ENCODE assay signal across 12 cellular contexts in genomic region chr17:50948711-50949110, GRCh38.
DNase-seq lines count a peak whose midpoint lies in the region; ATAC-seq, FAIRE-seq and TF ChIP-seq lines count a peak whose summit lies in the region.
"Had no signal": no experiment of that assay in that cellular context is flagged by ENCODE, and none has a peak within 500 bp of the region (broad histone marks: within the 10 kb centered on the region; RNA-seq: fewer than 3 reads in every experiment).

No MANE protein-coding gene starts in this region.

- TF ChIP-seq EP300 in H1 (IDR thresholded peaks at IDR 0.05; ENCODE audit: borderline replicate concordance in 1 of 2, low read depth in 2 of 2, low read length in 2 of 2): no peak

- H3K23ac ChIP-seq in H1 (ENCODE audit: insufficient read length): no peak overlapping the region

- H2BK15ac ChIP-seq in H1 (ENCODE audit: low read length): no peak overlapping the region

- H3K4me2 ChIP-seq in H1 (ENCODE audit: insufficient read depth in 1 of 2, low read depth in 2 of 2, low read length in 2 of 2): no peak overlapping the region

- no peaks in the 10 kb centered on the region for H3K9me3 Mint-ChIP-seq in activated naive CD8-positive, alpha-beta T cell (ENCODE audit: low read depth)
- no peaks in the 10 kb centered on the region for H3K9me3 Mint-ChIP-seq in activated naive CD8-positive, alpha-beta T cell treated with anti-CD3 and anti-CD28 coated beads, Interleukin-2, amount 50 U/mL, for 24 hours
- H3K9me3 Mint-ChIP-seq in neural crest cell: no peaks in the 10 kb centered on the region

- H3K27me3 Mint-ChIP-seq in activated naive CD8-positive, alpha-beta T cell: no peaks in the 10 kb centered on the region
- no peaks in the 10 kb centered on the region for H3K27me3 Mint-ChIP-seq in activated naive CD8-positive, alpha-beta T cell treated with anti-CD3 and anti-CD28 coated beads, Interleukin-2, amount 50 U/mL, for 24 hours
- H3K27me3 Mint-ChIP-seq in neural crest cell (ENCODE audit: low read depth): no peaks in the 10 kb centered on the region

- no peaks in the 10 kb centered on the region for H3K79me1 ChIP-seq in H1 (ENCODE audit: low read depth, low read length)

- no peak overlapping the region for H2AFZ ChIP-seq in H1 (ENCODE audit: low read length)

- TF ChIP-seq CTCF in H1 (IDR thresholded peaks at IDR 0.05; ENCODE audit: control extremely low read depth in 1 of 3, insufficient read depth in 1 of 3, low read depth in 1 of 3, low read length in 3 of 3) (no peak), neural crest cell (conservative IDR thresholded peaks at IDR 0.05) (no peak), upper lobe of right lung (IDR thresholded peaks at IDR 0.05) (no peak)

- no peak overlapping the region for H3K4ac ChIP-seq in H1 (replicated peaks; ENCODE audit: insufficient read length, low read depth, low read length)

- H3K9me3 ChIP-seq in H1 (ENCODE audit: insufficient read depth in 2 of 2, low read depth in 1 of 2, low read length in 1 of 2): no peaks in the 10 kb centered on the region
- no peaks in the 10 kb centered on the region for H3K9me3 ChIP-seq in upper lobe of right lung

- H3K14ac ChIP-seq in H1 (ENCODE audit: insufficient read length): no peak overlapping the region

- H2BK5ac ChIP-seq in H1 (ENCODE audit: low read depth, low read length): 0 out of 2 replicates have a peak overlapping the region, but pooled peaks have one; percentile 17

- TF ChIP-seq RAD21 in H1 (IDR thresholded peaks at IDR 0.05 in 1 of 2, conservative IDR thresholded peaks at IDR 0.05 in 1 of 2; ENCODE audit: low read depth in 2 of 2, low read length in 2 of 2): no peak

- no peak overlapping the region for H3K4me3 ChIP-seq in H1 (ENCODE audit: extremely low read depth in 1 of 4, insufficient read depth in 2 of 4, low read depth in 3 of 4, low read length in 4 of 4)
- no peak overlapping the region for H3K4me3 ChIP-seq in upper lobe of right lung

- TF ChIP-seq POLR2A in H1 (IDR thresholded peaks at IDR 0.05; ENCODE audit: control extremely low read depth in 1 of 2, low read depth in 2 of 2, low read length in 2 of 2): no peak

- no peaks in the 10 kb centered on the region for H4K20me1 ChIP-seq in H1 (replicated peaks in 1 of 2; ENCODE audit: control insufficient read depth in 1 of 2, insufficient read depth in 2 of 2, low read length in 2 of 2)

- H3K79me2 ChIP-seq in H1 (ENCODE audit: control insufficient read depth in 1 of 2, insufficient read depth in 2 of 2, low read length in 2 of 2): no peaks in the 10 kb centered on the region

- H3K36me3 ChIP-seq in H1 (ENCODE audit: control insufficient read depth in 2 of 4, insufficient read depth in 4 of 4, low read length in 3 of 4): no peaks in the 10 kb centered on the region
- no peaks in the 10 kb centered on the region for H3K36me3 ChIP-seq in upper lobe of right lung

- POLR2A ChIA-PET in H1 (lab: Charles Lee; ENCODE audit: partially characterized antibody): interaction anchor here (0.7 to 21.0 kb wide), 4 partner anchors 17 to 96 kb away, joined by 3 to 308 read pairs (median 8); partner anchors contain the start of gene TOB1

- no peak for FAIRE-seq in H1 (lab: Jason Lieb, UNC)
- FAIRE-seq: urothelium cell line had no signal

- no peak overlapping the region for H3K4me3 Mint-ChIP-seq in activated naive CD8-positive, alpha-beta T cell
- H3K4me3 Mint-ChIP-seq in activated naive CD8-positive, alpha-beta T cell treated with anti-CD3 and anti-CD28 coated beads, Interleukin-2, amount 50 U/mL, for 24 hours: no peak overlapping the region
- peak overlapping the region; percentile 41 for H3K4me3 Mint-ChIP-seq in neural crest cell

- no peak overlapping the region for H3K27ac ChIP-seq in H1 (ENCODE audit: low read depth, low read length)
- H3K27ac ChIP-seq in upper lobe of right lung: peak overlapping the region; percentile 24

- 85% methylated on average over 13 of the region's 13 CpGs; no CpG with 5 or more reads in 1 of the 2 experiments for WGBS in H1 (ENCODE audit: extremely low coverage in 1 of 2, insufficient coverage in 1 of 2, insufficient read length in 1 of 2, insufficient replicate concordance in 2 of 2, low coverage in 1 of 2, low lambda C conversion rate in 2 of 2, missing lambda C conversion rate in 1 of 2), 2 experiments

- no peak overlapping the region for H2BK120ac ChIP-seq in H1 (replicated peaks; ENCODE audit: low read depth, low read length)

- H3K27ac Mint-ChIP-seq in activated naive CD8-positive, alpha-beta T cell: peak overlapping the region; percentile 28
- no peak overlapping the region for H3K27ac Mint-ChIP-seq in activated naive CD8-positive, alpha-beta T cell treated with anti-CD3 and anti-CD28 coated beads, Interleukin-2, amount 50 U/mL, for 24 hours
- peak overlapping the region; percentile 87 for H3K27ac Mint-ChIP-seq in neural crest cell (ENCODE audit: unreplicated experiment)

- H4K5ac ChIP-seq in H1 (ENCODE audit: insufficient read length, low read depth, low read length): no peak overlapping the region

- peak overlapping the region; percentile 53; the same call in 1 of the 2 replicates for H4K8ac ChIP-seq in H1 (ENCODE audit: extremely low read depth, insufficient read depth, low read length)

- DNase-seq in activated naive CD8-positive, alpha-beta T cell treated with anti-CD3 and anti-CD28 coated beads, Interleukin-2, amount 50 U/mL, for 24 hours: no peak
- no peak for DNase-seq in H1 (ENCODE audit: low read depth in 1 of 2, low spot score in 2 of 2)
- DNase-seq in neural crest cell (ENCODE audit: low read depth, low spot score): no peak
- no peak for DNase-seq in upper lobe of right lung
- no peak for DNase-seq in EL
- DNase-seq in medulla oblongata (ENCODE audit: extremely low spot score): no peak
- DNase-seq: AML-193; foreskin fibroblast; stimulated activated CD4-positive, alpha-beta T cell treated with anti-CD3 and anti-CD28 coated beads, Interleukin-2, amount 100 ng/mL, for 48 hours had no signal

- intact Hi-C loops in upper lobe of right lung (cut with DNase I): loop anchor here (5.0 kb wide), 1 partner anchor 96 kb away; no protein-coding TSS in a partner anchor

- no peak overlapping the region; the same call in 1 of the 2 replicates for H3K18ac ChIP-seq in H1 (ENCODE audit: extremely low read depth, low read length)

- no peaks in the 10 kb centered on the region for H3K36me3 Mint-ChIP-seq in activated naive CD8-positive, alpha-beta T cell
- H3K36me3 Mint-ChIP-seq in activated naive CD8-positive, alpha-beta T cell treated with anti-CD3 and anti-CD28 coated beads, Interleukin-2, amount 50 U/mL, for 24 hours (ENCODE audit: low read depth): no peaks in the 10 kb centered on the region
- no peaks in the 10 kb centered on the region for H3K36me3 Mint-ChIP-seq in neural crest cell (ENCODE audit: low read depth)

- 0 out of 2 replicates have a peak overlapping the region, but pooled peaks have one; percentile 22 for H2BK12ac ChIP-seq in H1 (ENCODE audit: low read depth, low read length)

- peaks cover 0 to 26% (median 21%) of the 10 kb centered on the region in 4 experiments; a peak in 6 of 7 replicates for H3K4me1 ChIP-seq in H1 (replicated peaks in 1 of 4; ENCODE audit: control insufficient read depth in 3 of 4, insufficient read depth in 4 of 4, low read length in 3 of 4)
- peaks cover 41% of the 10 kb centered on the region for H3K4me1 ChIP-seq in upper lobe of right lung

- peak overlapping the region; percentile 29; the same call in 1 of the 2 replicates for H2BK20ac ChIP-seq in H1 (ENCODE audit: low read length)

- peaks cover 32% of the 10 kb centered on the region for H3K4me1 Mint-ChIP-seq in activated naive CD8-positive, alpha-beta T cell (ENCODE audit: low read depth)
- H3K4me1 Mint-ChIP-seq in activated naive CD8-positive, alpha-beta T cell treated with anti-CD3 and anti-CD28 coated beads, Interleukin-2, amount 50 U/mL, for 24 hours: peaks cover 18% of the 10 kb centered on the region
- peaks cover 50% of the 10 kb centered on the region for H3K4me1 Mint-ChIP-seq in neural crest cell

- no peak overlapping the region for H3K9ac ChIP-seq in H1 (replicated peaks in 1 of 4; ENCODE audit: extremely low read depth in 1 of 4, low read depth in 3 of 4, low read length in 3 of 4)

- H3K27me3 ChIP-seq in H1 (replicated peaks in 1 of 4; ENCODE audit: control insufficient read depth in 3 of 4, extremely low read depth in 1 of 4, insufficient read depth in 3 of 4, low read length in 3 of 4): peaks cover 0 to 6% (median 0%) of the 10 kb centered on the region in 4 experiments; a peak in 2 of 7 replicates
- H3K27me3 ChIP-seq in upper lobe of right lung: no peaks in the 10 kb centered on the region

- H4K91ac ChIP-seq in H1 (replicated peaks; ENCODE audit: insufficient read length, low read length): peak overlapping the region; percentile 77

- CTCF ChIA-PET in H1 (lab: Charles Lee; ENCODE audit: partially characterized antibody): interaction anchor here (0.7 to 21.7 kb wide), 23 partner anchors 8 to 195 kb away, joined by 3 to 735 read pairs (median 5); partner anchors contain the start of gene TOB1

- H3K23me2 ChIP-seq in H1 (ENCODE audit: low read depth, low read length): peaks cover 4% of the 10 kb centered on the region; the same call in 1 of the 2 replicates

- no peak overlapping the region for H3K56ac ChIP-seq in H1 (replicated peaks; ENCODE audit: insufficient read length, low read depth, low read length)

- H2AK5ac ChIP-seq in H1 (ENCODE audit: low read depth, low read length): no peak overlapping the region; the same call in 1 of the 2 replicates

- no peak for ATAC-seq in activated naive CD8-positive, alpha-beta T cell treated with anti-CD3 and anti-CD28 coated beads, Interleukin-2, amount 50 U/mL, for 24 hours
- ATAC-seq in upper lobe of right lung (no peak), HG02970 (IDR thresholded peaks at IDR 0.05; ENCODE audit: low FRiP score, unreplicated experiment) (no peak)

TF ChIP-seq in H1, 55 proteins besides CTCF, POLR2A, EP300 and RAD21 (continues in another document):
- TF ChIP-seq GABPA (IDR thresholded peaks at IDR 0.05; ENCODE audit: borderline replicate concordance, insufficient read depth, low read length) (no peak), RNF2 (IDR thresholded peaks at IDR 0.05; ENCODE audit: borderline replicate concordance, low read depth, low read length, missing control alignments, poor library complexity, severe bottlenecking) (no peak), CEBPB (IDR thresholded peaks at IDR 0.05; ENCODE audit: low read depth, low read length) (no peak), NANOG (IDR thresholded peaks at IDR 0.05; ENCODE audit: insufficient read depth, low read depth, low read length, poor library complexity, severe bottlenecking) (no peak), MAFK (IDR thresholded peaks at IDR 0.05; ENCODE audit: low read depth, low read length) (no peak), TBP (IDR thresholded peaks at IDR 0.05; ENCODE audit: low read depth, low read length) (no peak), CHD2 (IDR thresholded peaks at IDR 0.05; ENCODE audit: low read length) (no peak), SUZ12 (IDR thresholded peaks at IDR 0.05; ENCODE audit: low read length) (no peak), TAF7 (optimal IDR thresholded peaks at IDR 0.05; ENCODE audit: borderline replicate concordance, low read depth, low read length) (no peak), KDM4A (IDR thresholded peaks at IDR 0.05; ENCODE audit: low read depth, low read length, severe bottlenecking) (no peak), TAF1 (IDR thresholded peaks at IDR 0.05; ENCODE audit: low read depth, low read length) (no peak), CBX8 (IDR thresholded peaks at IDR 0.05; ENCODE audit: borderline replicate concordance, low read depth, low read length) (no peak)
